ENCODE assay signal across 10 cellular contexts in the genomic region with DNA sequence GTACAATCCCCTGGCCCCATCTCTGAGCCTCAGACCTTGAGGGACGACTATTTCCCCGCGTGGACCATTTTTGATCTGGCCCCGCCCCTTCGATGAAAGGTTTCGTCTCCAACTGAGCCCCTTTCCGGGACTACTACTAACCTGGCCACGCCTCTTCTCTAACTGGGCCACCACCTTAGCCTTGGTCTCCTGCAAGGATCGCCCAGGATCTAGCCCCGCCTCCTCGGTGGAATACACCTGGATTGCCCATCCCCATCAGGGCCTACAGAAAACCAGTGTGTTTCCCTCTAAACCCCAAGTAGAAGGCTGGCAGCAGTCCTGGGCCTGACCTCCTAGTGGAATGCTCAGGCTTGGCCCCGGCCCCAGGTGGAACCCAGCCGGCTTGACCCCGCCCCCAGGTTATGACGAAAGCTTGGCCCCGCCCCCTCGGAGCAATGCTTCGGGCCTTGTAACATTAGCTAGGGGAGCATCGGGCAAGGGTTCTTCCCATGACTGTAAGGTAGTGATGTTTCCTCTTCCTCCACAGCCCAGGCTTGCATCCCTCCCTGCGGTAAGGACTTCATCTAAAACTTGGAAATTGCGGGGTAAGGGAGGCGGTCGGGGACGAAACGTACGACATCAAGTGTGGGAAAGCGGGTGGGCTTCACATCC. TPM values are rescaled to one million over a fixed set of nuclear protein-coding genes. Genes with fewer than 3 reads are reported as not detected.
DNase-seq lines count a peak whose midpoint lies in the region; ATAC-seq, FAIRE-seq and TF ChIP-seq lines count a peak whose summit lies in the region.
"Had no signal": no experiment of that assay in that cellular context is flagged by ENCODE, and none has a peak within 500 bp of the region (broad histone marks: within the 10 kb centered on the region; RNA-seq: fewer than 3 reads in every experiment).

No MANE protein-coding gene starts in this region.

- ATAC-seq in SK-N-SH treated with all-trans-retinoic acid at 6 μM for 48 hours = no peak
- peak; percentile 57 to 72 (median 61) for ATAC-seq in pancreas
- no peak for ATAC-seq in HG03460 (IDR thresholded peaks at IDR 0.05; ENCODE audit: unreplicated experiment)
- ATAC-seq in GM21515 (IDR thresholded peaks at IDR 0.05; ENCODE audit: unreplicated experiment) = no peak

- peaks cover 3% of the 10 kb centered on the region for H3K9me3 Mint-ChIP-seq in activated naive CD4-positive, alpha-beta T cell treated with anti-CD3 and anti-CD28 coated beads, Interleukin-2, amount 10 ng/mL, durations not matched to agents 7 days and 5 days
- H3K9me3 Mint-ChIP-seq in glutamatergic neuron (ENCODE audit: unreplicated experiment) = peaks cover 19% of the 10 kb centered on the region

- WGBS in SK-N-SH (ENCODE audit: low lambda C conversion rate) = 78% methylated on average over 27 of the region's 27 CpGs
- 14 to 21% methylated on average over 27 of the region's 27 CpGs for WGBS in pancreas, 2 donors

- H3K36me3 ChIP-seq in SK-N-SH (replicated peaks in 1 of 2; ENCODE audit: control insufficient read depth in 1 of 2, insufficient read depth in 2 of 2, low read length in 1 of 2) = peaks cover 33 to 74% of the 10 kb centered on the region in 2 experiments
- H3K36me3 ChIP-seq in pancreas = no peaks in the 10 kb centered on the region

- no peak for TF ChIP-seq RAD21 in SK-N-SH (IDR thresholded peaks at IDR 0.05; ENCODE audit: low read length)

- no peak for TF ChIP-seq EP300 in SK-N-SH (IDR thresholded peaks at IDR 0.05; ENCODE audit: borderline replicate concordance in 1 of 2, low read depth in 1 of 2, low read length in 1 of 2)

- peaks cover 19% of the 10 kb centered on the region for H3K36me3 Mint-ChIP-seq in activated naive CD4-positive, alpha-beta T cell treated with anti-CD3 and anti-CD28 coated beads, Interleukin-2, amount 10 ng/mL, durations not matched to agents 7 days and 5 days
- H3K36me3 Mint-ChIP-seq in glutamatergic neuron (ENCODE audit: unreplicated experiment) = peaks cover 20% of the 10 kb centered on the region

- FAIRE-seq in pancreas (lab: Jason Lieb, UNC) = no peak

- peaks cover 57% of the 10 kb centered on the region for H3F3A ChIP-seq in SK-N-SH (replicated peaks; ENCODE audit: insufficient read depth)

- H3K9me2 ChIP-seq in SK-N-SH = no peaks in the 10 kb centered on the region

- no peak overlapping the region for H2AFZ ChIP-seq in SK-N-SH (ENCODE audit: low read depth)

- H3K27me3 ChIP-seq in SK-N-SH (ENCODE audit: insufficient read depth) (no peaks in the 10 kb centered on the region), pancreas (no peaks in the 10 kb centered on the region)
- H3K27me3 ChIP-seq: SJSA1 had no signal

- H3K9ac ChIP-seq in SK-N-SH = no peak overlapping the region

- peak overlapping the region; percentile 44 for H3K4me3 Mint-ChIP-seq in activated naive CD4-positive, alpha-beta T cell treated with anti-CD3 and anti-CD28 coated beads, Interleukin-2, amount 10 ng/mL, durations not matched to agents 7 days and 5 days
- H3K4me3 Mint-ChIP-seq in glutamatergic neuron (ENCODE audit: unreplicated experiment) = peak overlapping the region; percentile 77

- peaks cover 26% of the 10 kb centered on the region for H3K27me3 Mint-ChIP-seq in activated naive CD4-positive, alpha-beta T cell treated with anti-CD3 and anti-CD28 coated beads, Interleukin-2, amount 10 ng/mL, durations not matched to agents 7 days and 5 days
- H3K27me3 Mint-ChIP-seq in glutamatergic neuron (ENCODE audit: unreplicated experiment) = peaks cover 17% of the 10 kb centered on the region

- POLR2A ChIA-PET in SK-N-SH (lab: Yijun Ruan, JAX) = interaction anchor here (2.0 kb wide), 1 partner anchor 14 kb away, joined by 8 read pairs; no protein-coding TSS in a partner anchor

- intact Hi-C loops in pancreas (cut with DNase I) = no loop called here

- peaks cover 31% of the 10 kb centered on the region for H3K4me1 Mint-ChIP-seq in activated naive CD4-positive, alpha-beta T cell treated with anti-CD3 and anti-CD28 coated beads, Interleukin-2, amount 10 ng/mL, durations not matched to agents 7 days and 5 days
- H3K4me1 Mint-ChIP-seq in glutamatergic neuron (ENCODE audit: low read depth, unreplicated experiment) = peaks cover 9% of the 10 kb centered on the region

- peaks cover 24% of the 10 kb centered on the region; the same call in 1 of the 2 replicates for H3K79me2 ChIP-seq in SK-N-SH (ENCODE audit: insufficient read depth)

- DNase-seq in SK-N-SH = peak; percentile 54
- DNase-seq in activated naive CD4-positive, alpha-beta T cell treated with anti-CD3 and anti-CD28 coated beads, Interleukin-2, amount 10 ng/mL, durations not matched to agents 7 days and 5 days = peak; percentile 51
- DNase-seq in glutamatergic neuron = peak; percentile 70
- DNase-seq in pancreas = peak; percentile 83 to 96 (median 92)
- no peak for DNase-seq in OCI-M2 (lab: John Stamatoyannopoulos, UW; ENCODE audit: unreplicated experiment)

- H3K9me3 ChIP-seq in SK-N-SH (no peaks in the 10 kb centered on the region), pancreas (no peaks in the 10 kb centered on the region)
- H3K9me3 ChIP-seq: SJSA1 had no signal

- no peak overlapping the region for H3K27ac Mint-ChIP-seq in activated naive CD4-positive, alpha-beta T cell treated with anti-CD3 and anti-CD28 coated beads, Interleukin-2, amount 10 ng/mL, durations not matched to agents 7 days and 5 days
- H3K27ac Mint-ChIP-seq in glutamatergic neuron (ENCODE audit: unreplicated experiment) = no peak overlapping the region

- H3K27ac ChIP-seq in SK-N-SH (ENCODE audit: low read depth in 2 of 2, low read length in 1 of 2) (no peak overlapping the region), pancreas (peak overlapping the region; percentile 61 to 90 (median 78))
- H3K27ac ChIP-seq: C4-2B, SJSA1 had no signal

- no peak overlapping the region for H3K4me3 ChIP-seq in SK-N-SH (ENCODE audit: low read depth in 2 of 2, low read length in 1 of 2)
- H3K4me3 ChIP-seq in pancreas = peak overlapping the region; percentile 41 to 66 (median 50)
- H3K4me3 ChIP-seq: SJSA1 had no signal

- CTCF ChIA-PET in SK-N-SH (lab: Yijun Ruan, JAX) = no interaction called here
- CTCF ChIA-PET in activated naive CD4-positive, alpha-beta T cell treated with anti-CD3 and anti-CD28 coated beads, Interleukin-2, amount 10 ng/mL, durations not matched to agents 7 days and 5 days (lab: Charles Lee) = no interaction called here

- no peak overlapping the region for H3K4me2 ChIP-seq in SK-N-SH

- TF ChIP-seq CTCF in SK-N-SH (IDR thresholded peaks at IDR 0.05) (no peak), glutamatergic neuron (IDR thresholded peaks at IDR 0.05; ENCODE audit: partially characterized antibody, unreplicated experiment) (no peak), pancreas (IDR thresholded peaks at IDR 0.05) (no peak)

- H4K20me1 ChIP-seq in SK-N-SH (ENCODE audit: insufficient read depth) = peaks cover 62% of the 10 kb centered on the region

- peaks cover 0 to 7% of the 10 kb centered on the region in 2 experiments; a peak in 1 of 4 replicates for H3K4me1 ChIP-seq in SK-N-SH (ENCODE audit: control insufficient read depth in 1 of 2, insufficient read depth in 2 of 2, low read depth in 1 of 2, low read length in 1 of 2)
- peaks cover 0 to 7% (median 0%) of the 10 kb centered on the region in 3 donors for H3K4me1 ChIP-seq in pancreas

TF ChIP-seq in SK-N-SH, 30 proteins besides CTCF, POLR2A, EP300 and RAD21 (continues in another document):
- no peak for TF ChIP-seq NRF1 (IDR thresholded peaks at IDR 0.05; ENCODE audit: low read depth, low read length)
- no peak for TF ChIP-seq RFX5 (IDR thresholded peaks at IDR 0.05; ENCODE audit: low read length)

TF ChIP-seq in SK-N-SH treated with all-trans-retinoic acid at 6 μM for 48 hours, 23 proteins besides CTCF, POLR2A, EP300 and RAD21 (continues in another document):
- no peak for TF ChIP-seq ZFP3 (CRISPR knock-in tag; IDR thresholded peaks at IDR 0.05)
- TF ChIP-seq PPARA (CRISPR knock-in tag; IDR thresholded peaks at IDR 0.05; ENCODE audit: borderline replicate concordance) = no peak

RNA-seq across cellular contexts. Expression of a gene that starts 9.1 kb away (rescaled TPM):
- polyA plus RNA-seq in SK-N-SH (2012; rRNA removed) = 12.6 and 15.8 TPM in 2 replicates
- polyA plus RNA-seq in SK-N-SH (2012; cell fraction: cytosol; rRNA removed) = 4.5 and 7.2 TPM in 2 replicates
- polyA plus RNA-seq in SK-N-SH (2012; cell fraction: nucleus; rRNA removed) = 97.2 and 166 TPM in 2 replicates
- 27.2 TPM for total RNA-seq in glutamatergic neuron (ENCODE audit: unreplicated experiment)
- 10 to 100 TPM in 1 of 6 donors, 1 to 10 TPM in 5; 3.8 to 12.4 (median 5.9) TPM for total RNA-seq in pancreas
- polyA plus RNA-seq in pancreas = 10 to 100 TPM; 27.2 to 29.4 TPM

RNA-seq across cellular contexts. Expression of a gene that starts 21.6 kb away (rescaled TPM):
- not detected in 2 replicates for polyA plus RNA-seq in SK-N-SH (2012; rRNA removed)
- not detected in 2 replicates for polyA plus RNA-seq in SK-N-SH (2012; cell fraction: cytosol; rRNA removed)
- polyA plus RNA-seq in SK-N-SH (2012; cell fraction: nucleus; rRNA removed) = 0.04 and 0.06 TPM in 2 replicates
- 4.4 TPM for total RNA-seq in glutamatergic neuron (ENCODE audit: unreplicated experiment)
- total RNA-seq in pancreas = under 1 TPM in 4 of 6 donors, not detected in 2; 0.06 to 0.58 (median 0.36) TPM
- polyA plus RNA-seq in pancreas = 1 to 10 TPM in 1 of 2 donors, under 1 TPM in 1; 0.54 to 1.3 TPM
- total RNA-seq: SJSA1 had no signal

RNA-seq across cellular contexts. Expression of a gene that starts 49.5 kb away (rescaled TPM):
- polyA plus RNA-seq in SK-N-SH (2012; rRNA removed) (0.03 TPM in 1 of 2 replicates, not detected in the other), pancreas (under 1 TPM; 0.57 to 0.73 TPM)
- polyA plus RNA-seq in SK-N-SH (2012; cell fraction: cytosol; rRNA removed) = not detected in 2 replicates
- polyA plus RNA-seq in SK-N-SH (2012; cell fraction: nucleus; rRNA removed) = 0.08 TPM in 1 of 2 replicates, not detected in the other
- total RNA-seq in glutamatergic neuron (ENCODE audit: unreplicated experiment) (not detected), pancreas (1 to 10 TPM in 4 of 6 donors, under 1 TPM in 2; 0.37 to 6.8 (median 2.4) TPM)
- total RNA-seq: SJSA1 had no signal

RNA-seq across cellular contexts. Expression of a gene that starts 55.6 kb away (rescaled TPM):
- polyA plus RNA-seq in SK-N-SH (2012; rRNA removed) (0.03 TPM in 1 of 2 replicates, not detected in the other), pancreas (under 1 TPM; 0.12 to 0.27 TPM)
- 0.04 and 0.05 TPM in 2 replicates for polyA plus RNA-seq in SK-N-SH (2012; cell fraction: cytosol; rRNA removed)
- polyA plus RNA-seq in SK-N-SH (2012; cell fraction: nucleus; rRNA removed) = 0.04 TPM in 1 of 2 replicates, not detected in the other
- total RNA-seq in glutamatergic neuron (ENCODE audit: unreplicated experiment) (not detected), pancreas (1 to 10 TPM in 4 of 6 donors, under 1 TPM in 1, not detected in 1; 0.37 to 5.0 (median 1.6) TPM)
- total RNA-seq: SJSA1 had no signal

RNA-seq across cellular contexts. Expression of a gene that starts 58.8 kb away (rescaled TPM):
- not detected in 2 replicates for polyA plus RNA-seq in SK-N-SH (2012; rRNA removed)
- not detected in 2 replicates for polyA plus RNA-seq in SK-N-SH (2012; cell fraction: cytosol; rRNA removed)
- not detected in 2 replicates for polyA plus RNA-seq in SK-N-SH (2012; cell fraction: nucleus; rRNA removed)
- not detected for total RNA-seq in glutamatergic neuron (ENCODE audit: unreplicated experiment)
- 1 to 10 TPM in 1 of 6 donors, under 1 TPM in 3, not detected in 2; 0.25 to 1.3 (median 0.69) TPM for total RNA-seq in pancreas
- under 1 TPM in 1 of 2 donors, not detected in 1; 0.14 TPM for polyA plus RNA-seq in pancreas
- total RNA-seq: SJSA1 had no signal

Comparison
In these comparisons a context has a peak if more than half of its experiments do, and no peak if none do; other contexts are left out.
1. H3K27ac ChIP-seq: peak in pancreas (4 of 4); none in SK-N-SH (0 of 2).
2. H3K4me3 ChIP-seq: peak in pancreas (4 of 4); none in SK-N-SH (0 of 2).
3. ATAC-seq: peak in pancreas (4 of 4); none in SK-N-SH treated with all-trans-retinoic acid at 6 μM for 48 hours (single experiment), HG03460 (single experiment) and GM21515 (single experiment).